ENCODE assay signal across 1 cellular context in genomic region chr12:102939670-102940222, GRCh38.
TF ChIP-seq lines count a peak whose summit lies in the region.

No MANE protein-coding gene starts in this region.

TF ChIP-seq in HepG2, 621 proteins besides CTCF, POLR2A, EP300 and RAD21 (continued from another document):
- TF ChIP-seq, protein P1, sequence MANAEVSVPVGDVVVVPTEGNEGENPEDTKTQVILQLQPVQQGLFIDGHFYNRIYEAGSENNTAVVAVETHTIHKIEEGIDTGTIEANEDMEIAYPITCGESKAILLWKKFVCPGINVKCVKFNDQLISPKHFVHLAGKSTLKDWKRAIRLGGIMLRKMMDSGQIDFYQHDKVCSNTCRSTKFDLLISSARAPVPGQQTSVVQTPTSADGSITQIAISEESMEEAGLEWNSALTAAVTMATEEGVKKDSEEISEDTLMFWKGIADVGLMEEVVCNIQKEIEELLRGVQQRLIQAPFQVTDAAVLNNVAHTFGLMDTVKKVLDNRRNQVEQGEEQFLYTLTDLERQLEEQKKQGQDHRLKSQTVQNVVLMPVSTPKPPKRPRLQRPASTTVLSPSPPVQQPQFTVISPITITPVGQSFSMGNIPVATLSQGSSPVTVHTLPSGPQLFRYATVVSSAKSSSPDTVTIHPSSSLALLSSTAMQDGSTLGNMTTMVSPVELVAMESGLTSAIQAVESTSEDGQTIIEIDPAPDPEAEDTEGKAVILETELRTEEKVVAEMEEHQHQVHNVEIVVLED (CRISPR knock-in tag; IDR thresholded peaks at IDR 0.05; ENCODE audit: borderline replicate concordance): 0 out of 2 replicates have a peak, but pooled peaks have one; percentile 15
- TF ChIP-seq, protein P2, sequence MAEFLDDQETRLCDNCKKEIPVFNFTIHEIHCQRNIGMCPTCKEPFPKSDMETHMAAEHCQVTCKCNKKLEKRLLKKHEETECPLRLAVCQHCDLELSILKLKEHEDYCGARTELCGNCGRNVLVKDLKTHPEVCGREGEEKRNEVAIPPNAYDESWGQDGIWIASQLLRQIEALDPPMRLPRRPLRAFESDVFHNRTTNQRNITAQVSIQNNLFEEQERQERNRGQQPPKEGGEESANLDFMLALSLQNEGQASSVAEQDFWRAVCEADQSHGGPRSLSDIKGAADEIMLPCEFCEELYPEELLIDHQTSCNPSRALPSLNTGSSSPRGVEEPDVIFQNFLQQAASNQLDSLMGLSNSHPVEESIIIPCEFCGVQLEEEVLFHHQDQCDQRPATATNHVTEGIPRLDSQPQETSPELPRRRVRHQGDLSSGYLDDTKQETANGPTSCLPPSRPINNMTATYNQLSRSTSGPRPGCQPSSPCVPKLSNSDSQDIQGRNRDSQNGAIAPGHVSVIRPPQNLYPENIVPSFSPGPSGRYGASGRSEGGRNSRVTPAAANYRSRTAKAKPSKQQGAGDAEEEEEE (CRISPR knock-in tag; IDR thresholded peaks at IDR 0.05; ENCODE audit: borderline replicate concordance): no peak
- TF ChIP-seq NCOA5 (CRISPR knock-in tag; IDR thresholded peaks at IDR 0.05): no peak
- no peak for TF ChIP-seq ZMYM2 (CRISPR knock-in tag; IDR thresholded peaks at IDR 0.05)
- TF ChIP-seq ZNF580 (CRISPR knock-in tag; IDR thresholded peaks at IDR 0.05; ENCODE audit: borderline replicate concordance, low read depth): no peak
